17 cellular contexts compared by ENCODE assay signal in the genomic region with DNA sequence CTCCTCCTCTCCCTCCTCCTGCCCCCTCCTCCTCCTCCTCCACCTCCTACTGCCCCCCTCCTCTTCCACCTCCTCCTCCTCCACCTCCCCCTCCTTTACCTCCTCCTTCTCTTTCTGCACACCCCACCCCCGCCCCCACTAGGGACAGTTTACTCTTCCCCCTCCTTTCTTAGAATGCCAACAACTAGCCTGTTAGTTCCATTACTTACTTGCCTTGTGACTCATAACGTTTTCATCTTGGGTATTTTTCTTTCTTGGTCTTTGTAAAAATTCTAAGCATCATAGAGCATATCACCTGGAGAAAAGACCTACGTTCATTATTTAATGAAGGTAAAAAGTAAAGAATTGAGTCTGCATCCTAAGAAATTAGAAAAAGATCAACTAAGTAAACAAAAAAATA.
DNase-seq lines count a peak whose midpoint lies in the region; ATAC-seq and TF ChIP-seq lines count a peak whose summit lies in the region.
"Had no signal": no experiment of that assay in that cellular context is flagged by ENCODE, and none has a peak within 500 bp of the region (broad histone marks: within the 10 kb centered on the region; RNA-seq: fewer than 3 reads in every experiment).

No MANE protein-coding gene starts in this region.

- peaks cover 27 to 49% of the 10 kb centered on the region in 2 donors for H3K4me1 Mint-ChIP-seq in stimulated activated naive B cell treated with anti-CD40 and anti-IgM and Interleukin-4, amounts not matched to agents 10 μg/mL and 1 μg/mL and 100 μg/mL, for 72 hours

- H3K4me3 Mint-ChIP-seq in stimulated activated naive B cell treated with anti-CD40 and anti-IgM and Interleukin-4, amounts not matched to agents 10 μg/mL and 1 μg/mL and 100 μg/mL, for 72 hours = no peak overlapping the region
- H3K4me3 Mint-ChIP-seq: activated CD4-positive, alpha-beta T cell treated with anti-CD3 and anti-CD28 coated beads for 36 hours; activated naive CD4-positive, alpha-beta T cell treated with anti-CD3 and anti-CD28 coated beads, Interleukin-2, amount 50 U/mL, for 24 hours; CD8-positive, alpha-beta memory T cell; neural progenitor cell had no signal

- no peak overlapping the region for H3K4me3 ChIP-seq in RWPE2 (ENCODE audit: severe bottlenecking)
- H3K4me3 ChIP-seq in fibroblast of mammary gland (ENCODE audit: control insufficient read depth, low read depth, low read length) = no peak overlapping the region
- H3K4me3 ChIP-seq: mucosa of descending colon, neural progenitor cell had no signal

- peaks cover 0 to 10% of the 10 kb centered on the region in 2 donors for H3K27me3 Mint-ChIP-seq in stimulated activated naive B cell treated with anti-CD40 and anti-IgM and Interleukin-4, amounts not matched to agents 10 μg/mL and 1 μg/mL and 100 μg/mL, for 72 hours
- H3K27me3 Mint-ChIP-seq: activated naive CD4-positive, alpha-beta T cell treated with anti-CD3 and anti-CD28 coated beads, Interleukin-2, amount 50 U/mL, for 24 hours had no signal

- H3K4me1 ChIP-seq in RWPE2 (ENCODE audit: insufficient read depth, poor library complexity, severe bottlenecking) = peaks cover 62% of the 10 kb centered on the region

- 0 out of 2 replicates have a peak, but pooled peaks cover 3% of the 10 kb centered on the region for H3K36me3 ChIP-seq in RWPE2 (ENCODE audit: low read depth)
- H3K36me3 ChIP-seq: neural progenitor cell had no signal

- H3K27ac Mint-ChIP-seq in stimulated activated naive B cell treated with anti-CD40 and anti-IgM and Interleukin-4, amounts not matched to agents 10 μg/mL and 1 μg/mL and 100 μg/mL, for 72 hours = peak overlapping the region; percentile 37
- H3K27ac Mint-ChIP-seq: activated CD4-positive, alpha-beta T cell treated with anti-CD3 and anti-CD28 coated beads for 36 hours; activated naive CD4-positive, alpha-beta T cell treated with anti-CD3 and anti-CD28 coated beads, Interleukin-2, amount 50 U/mL, for 24 hours; CD8-positive, alpha-beta memory T cell had no signal

- peak overlapping the region; percentile 35 for H3K27ac ChIP-seq in RWPE2 (ENCODE audit: poor library complexity, severe bottlenecking)
- H3K27ac ChIP-seq: neural progenitor cell had no signal

- no peaks in the 10 kb centered on the region for H3K9me3 ChIP-seq in RWPE2 (ENCODE audit: severe bottlenecking)
- H3K9me3 ChIP-seq: mucosa of descending colon had no signal

- no peak for TF ChIP-seq CTCF in RWPE2 (IDR thresholded peaks at IDR 0.05; ENCODE audit: poor library complexity, severe bottlenecking)
- TF ChIP-seq CTCF in fibroblast of mammary gland (conservative IDR thresholded peaks at IDR 0.05; ENCODE audit: control insufficient read depth, insufficient read depth, low read depth, low read length) = no peak
- TF ChIP-seq CTCF in GM10266 (IDR thresholded peaks at IDR 0.05; ENCODE audit: control insufficient read depth, insufficient read depth, low read depth, missing control alignments) = no peak

- in situ Hi-C loops in G401 (cut with HindIII; ENCODE audit: low sequenced_read_pairs) = no loop called here

- DNase-seq in ELR (ENCODE audit: low read depth) = peak; percentile 76
- no peak for DNase-seq in RWPE2 (ENCODE audit: low spot score)
- DNase-seq in fibroblast of mammary gland (ENCODE audit: low read depth) = peak; percentile 36
- no peak for DNase-seq in stimulated activated naive B cell treated with anti-CD40 and anti-IgM and Interleukin-4, amounts not matched to agents 10 μg/mL and 1 μg/mL and 100 μg/mL, for 72 hours
- DNase-seq in GM10266 (ENCODE audit: extremely low spot score) = no peak
- no peak for DNase-seq in G401 (ENCODE audit: low spot score)
- DNase-seq: activated CD4-positive, alpha-beta T cell treated with anti-CD3 and anti-CD28 coated beads for 36 hours; activated T-cell treated with anti-CD3 and anti-CD28 coated beads, Interleukin-2, amount 50 U/mL, for 48 hours; AML-193; CD8-positive, alpha-beta memory T cell; NCI-H524; posterior cingulate gyrus; substantia nigra had no signal

- H3K36me3 Mint-ChIP-seq in stimulated activated naive B cell treated with anti-CD40 and anti-IgM and Interleukin-4, amounts not matched to agents 10 μg/mL and 1 μg/mL and 100 μg/mL, for 72 hours = peaks cover 0 to 9% of the 10 kb centered on the region in 2 donors
- H3K36me3 Mint-ChIP-seq: activated naive CD4-positive, alpha-beta T cell treated with anti-CD3 and anti-CD28 coated beads, Interleukin-2, amount 50 U/mL, for 24 hours; CD8-positive, alpha-beta memory T cell; neural progenitor cell had no signal

- peak; percentile 21; the same call in 1 of the 3 replicates for ATAC-seq in RWPE2 (ENCODE audit: low read depth)
- no peak for ATAC-seq in stimulated activated naive B cell treated with anti-CD40 and anti-IgM and Interleukin-4, amounts not matched to agents 10 μg/mL and 1 μg/mL and 100 μg/mL, for 72 hours (replicated peaks)
- ATAC-seq in HG03521 (IDR thresholded peaks at IDR 0.05; ENCODE audit: unreplicated experiment) = no peak
- ATAC-seq: activated CD4-positive, alpha-beta T cell treated with anti-CD3 and anti-CD28 coated beads for 36 hours; mucosa of descending colon had no signal

- no peaks in the 10 kb centered on the region for H3K9me3 Mint-ChIP-seq in stimulated activated naive B cell treated with anti-CD40 and anti-IgM and Interleukin-4, amounts not matched to agents 10 μg/mL and 1 μg/mL and 100 μg/mL, for 72 hours
- H3K9me3 Mint-ChIP-seq: activated naive CD4-positive, alpha-beta T cell treated with anti-CD3 and anti-CD28 coated beads, Interleukin-2, amount 50 U/mL, for 24 hours; neural progenitor cell had no signal

- no peaks in the 10 kb centered on the region for H3K27me3 ChIP-seq in RWPE2 (ENCODE audit: insufficient read depth, poor library complexity, severe bottlenecking)
- H3K27me3 ChIP-seq: neural progenitor cell had no signal

Comparison
In these comparisons a context has a peak if more than half of its experiments do, and no peak if none do; other contexts are left out.
1. DNase-seq: peak in ELR (single experiment) and fibroblast of mammary gland (single experiment); none in RWPE2 (single experiment), stimulated activated naive B cell treated with anti-CD40 and anti-IgM and Interleukin-4, amounts not matched to agents 10 μg/mL and 1 μg/mL and 100 μg/mL, for 72 hours (single experiment), GM10266 (single experiment) and G401 (single experiment).